In the genomic region with DNA sequence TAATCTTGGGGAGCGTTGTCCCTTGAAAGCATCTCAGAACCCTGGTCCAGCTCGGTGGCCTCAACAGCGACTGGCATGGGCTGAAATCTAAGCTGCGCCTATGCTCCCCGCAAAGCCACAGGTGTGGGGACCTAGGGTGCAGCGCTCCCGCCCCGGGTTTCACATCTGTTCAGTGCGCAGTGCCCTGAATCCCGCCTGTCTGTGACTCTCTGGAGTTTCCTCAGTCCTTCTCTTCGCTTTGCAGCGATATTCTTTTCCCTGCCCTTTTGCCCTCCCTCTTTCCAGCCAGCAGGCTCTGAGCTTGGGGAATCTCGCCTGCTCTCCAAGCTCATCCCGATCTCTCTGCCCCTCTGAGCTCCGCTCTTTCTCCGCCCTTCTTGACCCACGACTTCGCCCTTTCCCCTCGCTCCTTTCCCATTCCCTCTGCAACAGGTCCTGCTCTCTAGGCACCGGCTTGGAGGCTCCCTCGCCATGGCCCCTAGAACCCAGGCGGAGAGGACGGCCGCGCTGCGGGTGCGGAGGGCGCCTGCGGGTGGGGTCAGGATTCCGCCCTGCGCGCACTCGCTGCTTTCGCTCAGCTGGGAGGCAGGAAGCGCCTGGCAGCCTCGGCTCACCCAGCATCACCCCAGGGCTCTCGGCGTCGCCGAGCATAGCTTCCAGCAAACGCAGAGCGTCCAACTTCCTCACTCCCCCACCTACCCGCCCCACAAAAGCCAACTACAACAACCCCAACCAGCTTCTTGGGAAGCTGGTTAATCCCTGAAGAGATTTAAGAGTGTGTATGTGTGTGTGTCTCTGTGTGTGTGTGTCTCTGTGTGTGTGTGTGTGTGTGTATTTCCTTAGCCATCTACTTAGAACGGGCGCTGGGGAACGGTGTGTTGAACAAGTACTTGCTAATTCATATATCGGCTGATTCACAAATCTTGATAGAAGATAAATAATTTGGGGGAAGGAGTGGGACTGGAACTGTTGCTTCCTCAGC, we compare ENCODE assay signal across 14 cellular contexts. TPM values are rescaled to one million over a fixed set of nuclear protein-coding genes. Genes with fewer than 3 reads are reported as not detected.
DNase-seq lines count a peak whose midpoint lies in the region; ATAC-seq, FAIRE-seq and TF ChIP-seq lines count a peak whose summit lies in the region.
"Had no signal": no experiment of that assay in that cellular context is flagged by ENCODE, and none has a peak within 500 bp of the region (broad histone marks: within the 10 kb centered on the region; RNA-seq: fewer than 3 reads in every experiment).

No MANE protein-coding gene starts in this region.

- no peak for TF ChIP-seq CTCF in endothelial cell of umbilical vein (IDR thresholded peaks at IDR 0.05; ENCODE audit: extremely low read depth in 1 of 2, insufficient read depth in 1 of 2, low read depth in 1 of 2, low read length in 2 of 2)

- no peaks in the 10 kb centered on the region for H3K9me1 ChIP-seq in endothelial cell of umbilical vein (replicated peaks; ENCODE audit: control insufficient read depth, extremely low read depth, insufficient read depth, low read length)

- no peaks in the 10 kb centered on the region for H3K9me3 ChIP-seq in endothelial cell of umbilical vein (replicated peaks; ENCODE audit: control insufficient read depth, insufficient read depth, low read length)
- H3K9me3 ChIP-seq: vagina had no signal

- no peak overlapping the region for H3K9ac ChIP-seq in endothelial cell of umbilical vein (replicated peaks; ENCODE audit: extremely low read depth, insufficient read depth, low read length)

- POLR2A ChIA-PET in endothelial cell of umbilical vein (lab: Charles Lee): no interaction called here

- H3K27me3 ChIP-seq in endothelial cell of umbilical vein (ENCODE audit: control insufficient read depth in 2 of 2, insufficient read depth in 2 of 2, low read length in 2 of 2): peaks cover 28 to 52% of the 10 kb centered on the region in 2 experiments

- CTCF ChIA-PET in endothelial cell of umbilical vein (lab: Charles Lee): no interaction called here

- H3K79me2 ChIP-seq in endothelial cell of umbilical vein (ENCODE audit: control insufficient read depth, insufficient read depth, low read length): no peaks in the 10 kb centered on the region

- H2AFZ ChIP-seq in endothelial cell of umbilical vein (ENCODE audit: low read depth, low read length): no peak overlapping the region

- H3K4me2 ChIP-seq in endothelial cell of umbilical vein (ENCODE audit: insufficient read depth, low read length): no peak overlapping the region

- BruUV-seq in endothelial cell of umbilical vein (replicated peaks; lab: Mats Ljungman, UMichigan): no TSS peak

- no peaks in the 10 kb centered on the region for H3K4me1 ChIP-seq in endothelial cell of umbilical vein (ENCODE audit: control insufficient read depth, extremely low read depth, insufficient read depth, low read length)

- no peak for ATAC-seq in GM21529 (IDR thresholded peaks at IDR 0.05; ENCODE audit: unreplicated experiment)

- H4K20me1 ChIP-seq in endothelial cell of umbilical vein (replicated peaks; ENCODE audit: control insufficient read depth, extremely low read depth, insufficient read depth, low read length): no peaks in the 10 kb centered on the region

- no peak for TF ChIP-seq POLR2A in endothelial cell of umbilical vein (IDR thresholded peaks at IDR 0.05; ENCODE audit: low read depth, low read length)

- FAIRE-seq in endothelial cell of umbilical vein (lab: Jason Lieb, UNC): no peak

- no peak overlapping the region for H3K4me3 ChIP-seq in endothelial cell of umbilical vein (replicated peaks in 1 of 3; ENCODE audit: insufficient read depth in 1 of 3, low read depth in 1 of 3, low read length in 3 of 3)

- no peaks in the 10 kb centered on the region for H3K36me3 ChIP-seq in endothelial cell of umbilical vein (ENCODE audit: control insufficient read depth in 2 of 2, extremely low read depth in 1 of 2, insufficient read depth in 2 of 2, low read length in 2 of 2)
- H3K36me3 ChIP-seq: vagina had no signal

- DNase-seq in NCI-H748 (lab: John Stamatoyannopoulos, UW; ENCODE audit: unreplicated experiment): peak; percentile 61
- no peak for DNase-seq in NCI-H748 treated with DMSO at 0.1 percent for 48 hours (lab: John Stamatoyannopoulos, UW)
- peak; percentile 48 for DNase-seq in NCI-H1417 treated with DMSO at 0.1 percent for 48 hours (lab: John Stamatoyannopoulos, UW)
- no peak for DNase-seq in endothelial cell of umbilical vein (ENCODE audit: low read depth, low spot score)
- peak; percentile 57 for DNase-seq in posterior vena cava (ENCODE audit: low spot score)
- DNase-seq in stimulated activated CD4-positive, alpha-beta T cell treated with anti-CD3 and anti-CD28 coated beads, Interleukin-12 subunit alpha, Interleukin-12 subunit beta, amount 100 ng/mL, for 4 hours: no peak
- no peak for DNase-seq in activated CD4-positive, alpha-beta T cell treated with anti-CD3 and anti-CD28 coated beads for 4 hours
- DNase-seq: NCI-H1930; stimulated activated CD4-positive, alpha-beta T cell treated with anti-CD3 and anti-CD28 coated beads, Interleukin-4, amount 100 ng/mL, for 24 hours had no signal

- dilution Hi-C loops in endothelial cell of umbilical vein (cut with MboI; ENCODE audit: extremely low pct_ligation_motif_present, low sequenced_read_pairs): no loop called here

- no peak overlapping the region for H3K27ac ChIP-seq in endothelial cell of umbilical vein (ENCODE audit: insufficient read depth, low read depth, low read length)
- H3K27ac ChIP-seq: epithelial cell of prostate, vagina had no signal

- intact Hi-C loops in endothelial cell of umbilical vein (cut with micrococcal nuclease) (no loop called here), posterior vena cava (cut with DNase I) (no loop called here)

TF ChIP-seq in endothelial cell of umbilical vein, 7 proteins besides CTCF, POLR2A, EP300 and RAD21:
- TF ChIP-seq JUN (IDR thresholded peaks at IDR 0.05; ENCODE audit: borderline replicate concordance, insufficient read depth, insufficient read length, low read depth) (no peak), FOS (IDR thresholded peaks at IDR 0.05; ENCODE audit: borderline replicate concordance, insufficient read depth, low read length) (no peak), POLR2AphosphoS5 (IDR thresholded peaks at IDR 0.05; ENCODE audit: insufficient read depth, low read depth, low read length) (no peak), EZH2 (IDR thresholded peaks at IDR 0.05; ENCODE audit: borderline replicate concordance, low read depth, low read length, severe bottlenecking) (peak; percentile 69)

RNA-seq across cellular contexts. Expression of gene GRP, which starts 1.1 kb away (rescaled TPM):
- total RNA-seq in endothelial cell of umbilical vein: not detected in 2 replicates
- not detected in 2 replicates for polyA plus RNA-seq in endothelial cell of umbilical vein
- not detected in 2 replicates for polyA plus RNA-seq in endothelial cell of umbilical vein (2011; cell fraction: cytosol; rRNA removed)
- not detected in 2 replicates for polyA plus RNA-seq in endothelial cell of umbilical vein (2011; cell fraction: nucleus; rRNA removed)
- polyA plus RNA-seq in endothelial cell of umbilical vein (2012): not detected in 2 replicates
- polyA minus RNA-seq in endothelial cell of umbilical vein: not detected in 2 replicates
- polyA minus RNA-seq in endothelial cell of umbilical vein (2011; cell fraction: cytosol; rRNA and poly(A)+ RNA removed): not detected
- not detected in 2 replicates for polyA minus RNA-seq in endothelial cell of umbilical vein (2011; cell fraction: nucleus; rRNA and poly(A)+ RNA removed)
- total RNA-seq in posterior vena cava: not detected
- total RNA-seq: mesenteric fat pad, vagina had no signal
- polyA plus RNA-seq: AG04450 had no signal

RNA-seq across cellular contexts. Expression of gene RAX, which starts 52.2 kb away (rescaled TPM):
- not detected in 2 replicates for total RNA-seq in endothelial cell of umbilical vein
- polyA plus RNA-seq in endothelial cell of umbilical vein: not detected in 2 replicates
- polyA plus RNA-seq in endothelial cell of umbilical vein (2011; cell fraction: cytosol; rRNA removed): not detected in 2 replicates
- polyA plus RNA-seq in endothelial cell of umbilical vein (2011; cell fraction: nucleus; rRNA removed): not detected in 2 replicates
- not detected in 2 replicates for polyA plus RNA-seq in endothelial cell of umbilical vein (2012)
- polyA minus RNA-seq in endothelial cell of umbilical vein: not detected in 2 replicates
- polyA minus RNA-seq in endothelial cell of umbilical vein (2011; cell fraction: cytosol; rRNA and poly(A)+ RNA removed): not detected
- polyA minus RNA-seq in endothelial cell of umbilical vein (2011; cell fraction: nucleus; rRNA and poly(A)+ RNA removed): not detected in 2 replicates
- not detected for total RNA-seq in posterior vena cava
- total RNA-seq: mesenteric fat pad, vagina had no signal
- polyA plus RNA-seq: AG04450 had no signal

Comparison
In these comparisons a context has a peak if more than half of its experiments do, and no peak if none do; other contexts are left out.
1. DNase-seq: peak in NCI-H748 (single experiment), NCI-H1417 treated with DMSO at 0.1 percent for 48 hours (single experiment) and posterior vena cava (single experiment); none in NCI-H748 treated with DMSO at 0.1 percent for 48 hours (single experiment), endothelial cell of umbilical vein (single experiment), stimulated activated CD4-positive, alpha-beta T cell treated with anti-CD3 and anti-CD28 coated beads, Interleukin-12 subunit alpha, Interleukin-12 subunit beta, amount 100 ng/mL, for 4 hours (single experiment) and activated CD4-positive, alpha-beta T cell treated with anti-CD3 and anti-CD28 coated beads for 4 hours (0 of 2).